ENCODE assay signal across 15 cellular contexts in the genomic region with DNA sequence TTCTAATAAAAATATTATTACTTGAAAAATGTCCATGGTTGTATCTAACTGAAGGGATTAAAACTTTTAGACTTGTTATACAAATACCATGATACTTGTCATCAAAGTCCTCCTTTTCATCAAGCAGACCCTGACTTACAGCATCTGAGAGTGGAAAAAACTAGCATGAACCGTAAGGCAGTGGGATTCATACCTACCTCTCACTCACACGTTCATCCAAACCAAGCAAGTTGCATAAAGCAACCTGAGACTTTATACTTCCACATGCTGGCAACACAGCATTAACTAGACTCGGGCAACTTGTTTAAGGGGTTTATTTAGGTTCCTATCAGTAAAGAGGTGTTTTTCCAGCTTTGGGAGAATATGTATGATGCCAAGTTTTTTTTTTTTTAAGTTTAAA. TPM values are rescaled to one million over a fixed set of nuclear protein-coding genes. Genes with fewer than 3 reads are reported as not detected.
DNase-seq lines count a peak whose midpoint lies in the region; ATAC-seq and TF ChIP-seq lines count a peak whose summit lies in the region.
"Had no signal": no experiment of that assay in that cellular context is flagged by ENCODE, and none has a peak within 500 bp of the region (broad histone marks: within the 10 kb centered on the region; RNA-seq: fewer than 3 reads in every experiment).

No MANE protein-coding gene starts in this region.

- H4K91ac ChIP-seq in trophoblast cell (ENCODE audit: low read depth, low read length) = no peak overlapping the region

- no peak overlapping the region for H3K14ac ChIP-seq in trophoblast cell (ENCODE audit: low read length)

- no peaks in the 10 kb centered on the region for H3K36me3 ChIP-seq in MM.1S (replicated peaks; ENCODE audit: insufficient read depth, low read length)
- H3K36me3 ChIP-seq in smooth muscle cell (ENCODE audit: low read depth) = no peaks in the 10 kb centered on the region
- H3K36me3 ChIP-seq in left ventricle myocardium inferior = no peaks in the 10 kb centered on the region
- no peaks in the 10 kb centered on the region for H3K36me3 ChIP-seq in trophoblast cell (ENCODE audit: control insufficient read depth in 1 of 2, insufficient read depth in 2 of 2, low read length in 2 of 2)
- H3K36me3 ChIP-seq: tibial artery had no signal

- H3K4ac ChIP-seq in trophoblast cell (ENCODE audit: low read depth, low read length) = no peak overlapping the region

- peak; percentile 35 to 53 for ATAC-seq in activated T-cell treated with anti-CD3 and anti-CD28 coated beads, Interleukin-2, amount 50 U/mL, for 72 hours (replicated peaks in 1 of 2)
- ATAC-seq in HG02610 (IDR thresholded peaks at IDR 0.05; ENCODE audit: unreplicated experiment) = peak; percentile 38
- no peak for ATAC-seq in GM21576 (IDR thresholded peaks at IDR 0.05; ENCODE audit: unreplicated experiment)
- ATAC-seq: foreskin keratinocyte had no signal

- H3K4me1 Mint-ChIP-seq in activated T-cell treated with anti-CD3 and anti-CD28 coated beads, Interleukin-2, amount 50 U/mL, for 72 hours (ENCODE audit: low read depth) = peaks cover 12% of the 10 kb centered on the region

- peak overlapping the region; percentile 68 for H3K4me2 ChIP-seq in MM.1S (ENCODE audit: low read depth, low read length)
- H3K4me2 ChIP-seq in smooth muscle cell = no peak overlapping the region
- H3K4me2 ChIP-seq in trophoblast cell (ENCODE audit: low read length) = no peak overlapping the region

- no peak overlapping the region for H2AK5ac ChIP-seq in trophoblast cell (ENCODE audit: low read length)

- peak overlapping the region; percentile 79 for H3K27ac Mint-ChIP-seq in activated T-cell treated with anti-CD3 and anti-CD28 coated beads, Interleukin-2, amount 50 U/mL, for 72 hours

- H2BK120ac ChIP-seq in trophoblast cell (ENCODE audit: insufficient read depth, low read length, poor library complexity) = no peak overlapping the region

- H3K4me3 ChIP-seq in MM.1S (ENCODE audit: low read length) (peak overlapping the region; percentile 28), smooth muscle cell (peak overlapping the region; percentile 7), left ventricle myocardium inferior (no peak overlapping the region), trophoblast cell (ENCODE audit: low read depth, low read length) (no peak overlapping the region)
- H3K4me3 ChIP-seq: tibial artery had no signal

- H3K79me1 ChIP-seq in trophoblast cell (ENCODE audit: low read length) = no peaks in the 10 kb centered on the region

- peak overlapping the region in 1 of 2 donors; percentile 68 for H3K4me3 Mint-ChIP-seq in activated T-cell treated with anti-CD3 and anti-CD28 coated beads, Interleukin-2, amount 50 U/mL, for 72 hours

- no peaks in the 10 kb centered on the region for H3K9me3 ChIP-seq in MM.1S (replicated peaks; ENCODE audit: insufficient read depth, low read length)
- no peaks in the 10 kb centered on the region for H3K9me3 ChIP-seq in smooth muscle cell (replicated peaks; ENCODE audit: low read depth)
- H3K9me3 ChIP-seq in left ventricle myocardium inferior (replicated peaks) = no peaks in the 10 kb centered on the region
- no peaks in the 10 kb centered on the region for H3K9me3 ChIP-seq in trophoblast cell (ENCODE audit: insufficient read depth, low read depth, low read length)
- H3K9me3 ChIP-seq: tibial artery had no signal

- no peak overlapping the region for H3K18ac ChIP-seq in trophoblast cell (ENCODE audit: low read length)

- H3K4me1 ChIP-seq in MM.1S (ENCODE audit: low read length) = peaks cover 14% of the 10 kb centered on the region; the same call in 1 of the 2 replicates
- H3K4me1 ChIP-seq in smooth muscle cell (ENCODE audit: low read depth) = no peaks in the 10 kb centered on the region
- no peaks in the 10 kb centered on the region for H3K4me1 ChIP-seq in left ventricle myocardium inferior
- H3K4me1 ChIP-seq in trophoblast cell (ENCODE audit: control insufficient read depth in 1 of 2, insufficient read depth in 2 of 2, low read length in 2 of 2) = no peaks in the 10 kb centered on the region
- H3K4me1 ChIP-seq: foreskin keratinocyte, parathyroid adenoma, tibial artery had no signal

- H3F3A ChIP-seq in MM.1S (ENCODE audit: insufficient read depth, low read length) = peaks cover 4% of the 10 kb centered on the region
- no peaks in the 10 kb centered on the region for H3F3A ChIP-seq in smooth muscle cell (ENCODE audit: low read depth)

- no peak overlapping the region for H4K12ac ChIP-seq in trophoblast cell (ENCODE audit: low read depth, low read length)

- no peak overlapping the region for H3K23ac ChIP-seq in trophoblast cell (ENCODE audit: low read length)

- H3K9ac ChIP-seq in MM.1S (ENCODE audit: low read length) = no peak overlapping the region
- no peak overlapping the region for H3K9ac ChIP-seq in smooth muscle cell (ENCODE audit: low read depth)
- H3K9ac ChIP-seq in trophoblast cell (ENCODE audit: low read length) = no peak overlapping the region
- H3K9ac ChIP-seq: parathyroid adenoma had no signal

- H3K27ac ChIP-seq in MM.1S (ENCODE audit: low read length) (peak overlapping the region; percentile 7; the same call in 1 of the 2 replicates), smooth muscle cell (ENCODE audit: low read depth) (no peak overlapping the region), left ventricle myocardium inferior (replicated peaks) (no peak overlapping the region), trophoblast cell (ENCODE audit: low read depth, low read length) (no peak overlapping the region)
- H3K27ac ChIP-seq: foreskin keratinocyte, HL-60, parathyroid adenoma, tibial artery had no signal

- 75% methylated on average over 3 of the region's 3 CpGs for WGBS in smooth muscle cell (ENCODE audit: low lambda C conversion rate)
- WGBS in trophoblast cell (ENCODE audit: extremely low coverage, insufficient coverage, insufficient read length) = no CpG with 5 or more reads among the region's 3 CpGs

- TF ChIP-seq CTCF in MM.1S (IDR thresholded peaks at IDR 0.05; ENCODE audit: low read length) = no peak
- no peak for TF ChIP-seq CTCF in smooth muscle cell (IDR thresholded peaks at IDR 0.05; ENCODE audit: borderline replicate concordance, insufficient read depth, poor library complexity, severe bottlenecking)
- TF ChIP-seq CTCF in left ventricle myocardium inferior (IDR thresholded peaks at IDR 0.05; ENCODE audit: borderline replicate concordance) = no peak

- H2BK12ac ChIP-seq in trophoblast cell (ENCODE audit: low read length) = no peak overlapping the region

- H2AFZ ChIP-seq in MM.1S (ENCODE audit: low read length) (no peak overlapping the region), smooth muscle cell (ENCODE audit: low read depth) (no peak overlapping the region), trophoblast cell (ENCODE audit: insufficient read depth, low read length, poor library complexity) (no peak overlapping the region)
- H2AFZ ChIP-seq: parathyroid adenoma had no signal

- no peaks in the 10 kb centered on the region for H3K79me2 ChIP-seq in MM.1S (ENCODE audit: low read length)
- no peaks in the 10 kb centered on the region for H3K79me2 ChIP-seq in smooth muscle cell (ENCODE audit: low read depth)
- H3K79me2 ChIP-seq in trophoblast cell (ENCODE audit: control insufficient read depth, insufficient read depth, low read length, poor library complexity) = no peaks in the 10 kb centered on the region
- H3K79me2 ChIP-seq: parathyroid adenoma had no signal

- DNase-seq in activated T-cell treated with anti-CD3 and anti-CD28 coated beads, Interleukin-2, amount 50 U/mL, for 72 hours = no peak
- DNase-seq in activated T-cell treated with anti-CD3 and anti-CD28 coated beads, Interleukin-2, amount 50 U/mL, for 48 hours = no peak
- DNase-seq in MM.1S = no peak
- no peak for DNase-seq in smooth muscle cell (lab: John Stamatoyannopoulos, UW; ENCODE audit: unreplicated experiment)
- no peak for DNase-seq in left ventricle myocardium inferior
- DNase-seq in trophoblast cell = no peak
- DNase-seq: foreskin keratinocyte, NCI-H1092 treated with DMSO at 0.1 percent for 48 hours, NCI-H69, tibial artery had no signal

- peaks cover 0 to under 1% of the 10 kb centered on the region in 2 donors for H3K9me3 Mint-ChIP-seq in activated T-cell treated with anti-CD3 and anti-CD28 coated beads, Interleukin-2, amount 50 U/mL, for 72 hours

- no peaks in the 10 kb centered on the region for H3K27me3 Mint-ChIP-seq in activated T-cell treated with anti-CD3 and anti-CD28 coated beads, Interleukin-2, amount 50 U/mL, for 72 hours (ENCODE audit: low read depth)

- H4K20me1 ChIP-seq in MM.1S (ENCODE audit: insufficient read depth, low read length) (no peaks in the 10 kb centered on the region), smooth muscle cell (ENCODE audit: low read depth) (no peaks in the 10 kb centered on the region)

- no peak overlapping the region for H4K8ac ChIP-seq in trophoblast cell (ENCODE audit: low read depth, low read length)

- intact Hi-C loops in left ventricle myocardium inferior (cut with micrococcal nuclease) = no loop called here

- H3K27me3 ChIP-seq in MM.1S (replicated peaks; ENCODE audit: insufficient read depth, low read length) (no peaks in the 10 kb centered on the region), smooth muscle cell (ENCODE audit: low read depth) (no peaks in the 10 kb centered on the region), left ventricle myocardium inferior (ENCODE audit: low read depth) (no peaks in the 10 kb centered on the region), trophoblast cell (ENCODE audit: insufficient read depth, low read length) (no peaks in the 10 kb centered on the region)
- H3K27me3 ChIP-seq: foreskin keratinocyte, tibial artery had no signal

- H3K36me3 Mint-ChIP-seq in activated T-cell treated with anti-CD3 and anti-CD28 coated beads, Interleukin-2, amount 50 U/mL, for 72 hours (ENCODE audit: insufficient read depth in 2 of 2) = no peaks in the 10 kb centered on the region

- no peaks in the 10 kb centered on the region for H3K9me2 ChIP-seq in MM.1S (replicated peaks; ENCODE audit: insufficient read depth, low read length)

- H2BK5ac ChIP-seq in trophoblast cell (ENCODE audit: low read depth, low read length, poor library complexity) = no peak overlapping the region

RNA-seq across cellular contexts. Expression of a gene that starts 22.6 kb away (rescaled TPM):
- total RNA-seq in activated T-cell treated with anti-CD3 and anti-CD28 coated beads, Interleukin-2, amount 50 U/mL, for 72 hours = under 1 TPM; 0.05 to 0.23 TPM
- 0.27 TPM in 1 of 2 replicates, not detected in the other for total RNA-seq in smooth muscle cell
- polyA plus RNA-seq in smooth muscle cell = not detected in 2 replicates
- 0.69 TPM for total RNA-seq in left ventricle myocardium inferior
- polyA plus RNA-seq in trophoblast cell (2013) = 0.97 and 1.1 TPM in 2 replicates
- total RNA-seq: foreskin keratinocyte had no signal
- polyA plus RNA-seq: AG04450, foreskin keratinocyte had no signal

RNA-seq across cellular contexts. Expression of a gene that starts 53.1 kb away (rescaled TPM):
- 10 to 100 TPM; 71.4 to 74.1 TPM for total RNA-seq in activated T-cell treated with anti-CD3 and anti-CD28 coated beads, Interleukin-2, amount 50 U/mL, for 72 hours
- total RNA-seq in smooth muscle cell (22.2 and 28.0 TPM in 2 replicates), left ventricle myocardium inferior (3.7 TPM)
- 13.4 and 14.5 TPM in 2 replicates for polyA plus RNA-seq in smooth muscle cell
- 7.7 and 7.9 TPM in 2 replicates for polyA plus RNA-seq in trophoblast cell (2013)

Comparison
In these comparisons a context has a peak if more than half of its experiments do, and no peak if none do; other contexts are left out.
1. H3K4me3 ChIP-seq: peak in MM.1S (single experiment) and smooth muscle cell (single experiment); none in left ventricle myocardium inferior (single experiment) and trophoblast cell (single experiment).